In genomic region chr16:3960049-3960809, GRCh38 we compare ENCODE assay signal across 9 cellular contexts.
A peak's percentile ranks its signal among the peaks of the same experiment; 100 is the strongest.
DNase-seq lines count a peak whose midpoint lies in the region; ATAC-seq and TF ChIP-seq lines count a peak whose summit lies in the region.
"Had no signal": no experiment of that assay in that cellular context is flagged by ENCODE, and none has a peak within 500 bp of the region (broad histone marks: within the 10 kb centered on the region; RNA-seq: fewer than 3 reads in every experiment).

No MANE protein-coding gene starts in this region.

- H3K36me3 ChIP-seq in transverse colon: no peaks in the 10 kb centered on the region

- H3K27ac ChIP-seq in transverse colon: peak overlapping the region; percentile 65 to 77 (median 74)

- H3K36me3 Mint-ChIP-seq in activated CD4-positive, alpha-beta T cell treated with anti-CD3 and anti-CD28 coated beads, Interleukin-2, amount 10 ng/mL, durations not matched to agents 7 days and 5 days (ENCODE audit: low read depth): peaks cover 5% of the 10 kb centered on the region
- no peaks in the 10 kb centered on the region for H3K36me3 Mint-ChIP-seq in activated T-helper 17 cell treated with anti-CD3 and anti-CD28 coated beads, Interleukin-2, amount 50 U/mL, for 72 hours (ENCODE audit: low read depth)
- peaks cover 4% of the 10 kb centered on the region for H3K36me3 Mint-ChIP-seq in progenitor cell of endocrine pancreas (ENCODE audit: insufficient read depth)

- peak overlapping the region; percentile 73 for H3K4me3 Mint-ChIP-seq in activated CD4-positive, alpha-beta T cell treated with anti-CD3 and anti-CD28 coated beads, Interleukin-2, amount 10 ng/mL, durations not matched to agents 7 days and 5 days
- peak overlapping the region; percentile 62 for H3K4me3 Mint-ChIP-seq in activated T-helper 17 cell treated with anti-CD3 and anti-CD28 coated beads, Interleukin-2, amount 50 U/mL, for 72 hours
- H3K4me3 Mint-ChIP-seq in progenitor cell of endocrine pancreas (ENCODE audit: low read depth): no peak overlapping the region

- peaks cover 21% of the 10 kb centered on the region for H3K4me1 Mint-ChIP-seq in activated CD4-positive, alpha-beta T cell treated with anti-CD3 and anti-CD28 coated beads, Interleukin-2, amount 10 ng/mL, durations not matched to agents 7 days and 5 days
- peaks cover 10% of the 10 kb centered on the region for H3K4me1 Mint-ChIP-seq in activated T-helper 17 cell treated with anti-CD3 and anti-CD28 coated beads, Interleukin-2, amount 50 U/mL, for 72 hours
- H3K4me1 Mint-ChIP-seq in progenitor cell of endocrine pancreas (ENCODE audit: low read depth): peaks cover 3% of the 10 kb centered on the region

- DNase-seq in activated CD4-positive, alpha-beta T cell treated with anti-CD3 and anti-CD28 coated beads, Interleukin-2, amount 10 ng/mL, durations not matched to agents 7 days and 5 days: no peak
- no peak for DNase-seq in activated CD4-positive, alpha-beta T cell treated with anti-CD3 and anti-CD28 coated beads for 1 hour
- DNase-seq in kidney glomerular epithelial cell (lab: John Stamatoyannopoulos, UW): peak; percentile 50
- no peak for DNase-seq in transverse colon
- DNase-seq in progenitor cell of endocrine pancreas (ENCODE audit: low spot score, unreplicated experiment): no peak
- DNase-seq in activated effector memory CD4-positive, alpha-beta T cell treated with Interleukin-2 at 50 U/mL for 16 hours: no peak
- DNase-seq: activated B cell treated with CpG ODN at 0.5 μM for 24 hours had no signal

- H3K4me3 ChIP-seq in transverse colon: peak overlapping the region; percentile 15 to 49 (median 32)

- no peak for TF ChIP-seq EP300 in transverse colon (IDR thresholded peaks at IDR 0.05; ENCODE audit: low read depth)

- POLR2A ChIA-PET in activated CD4-positive, alpha-beta T cell treated with anti-CD3 and anti-CD28 coated beads, Interleukin-2, amount 10 ng/mL, durations not matched to agents 7 days and 5 days (lab: Charles Lee): no interaction called here

- no peaks in the 10 kb centered on the region for H3K9me3 Mint-ChIP-seq in activated CD4-positive, alpha-beta T cell treated with anti-CD3 and anti-CD28 coated beads, Interleukin-2, amount 10 ng/mL, durations not matched to agents 7 days and 5 days
- H3K9me3 Mint-ChIP-seq in activated T-helper 17 cell treated with anti-CD3 and anti-CD28 coated beads, Interleukin-2, amount 50 U/mL, for 72 hours: no peaks in the 10 kb centered on the region
- H3K9me3 Mint-ChIP-seq in progenitor cell of endocrine pancreas (ENCODE audit: low read depth): no peaks in the 10 kb centered on the region

- in situ Hi-C loops in transverse colon (cut with MboI; ENCODE audit: low pct_ligation_motif_present in 1 of 4, low pct_unique_long_range_greater_than_20kb in 1 of 4, low sequenced_read_pairs in 3 of 4): no loop called here

- ATAC-seq in activated T-helper 17 cell treated with anti-CD3 and anti-CD28 coated beads, Interleukin-2, amount 50 U/mL, for 72 hours (replicated peaks): no peak
- no peak for ATAC-seq in HG02970 (IDR thresholded peaks at IDR 0.05; ENCODE audit: low FRiP score, unreplicated experiment)

- intact Hi-C loops in transverse colon (cut with DNase I; ENCODE audit: low total_unique reads): loop anchor here (10.0 kb wide), 1 partner anchor 155 kb away; the partner anchor contains the start of gene ADCY9

- H3K27me3 Mint-ChIP-seq in activated CD4-positive, alpha-beta T cell treated with anti-CD3 and anti-CD28 coated beads, Interleukin-2, amount 10 ng/mL, durations not matched to agents 7 days and 5 days: peaks cover 10% of the 10 kb centered on the region
- H3K27me3 Mint-ChIP-seq in activated T-helper 17 cell treated with anti-CD3 and anti-CD28 coated beads, Interleukin-2, amount 50 U/mL, for 72 hours: peaks cover 8% of the 10 kb centered on the region
- H3K27me3 Mint-ChIP-seq in progenitor cell of endocrine pancreas: peaks cover 27% of the 10 kb centered on the region

- H3K27ac Mint-ChIP-seq in activated CD4-positive, alpha-beta T cell treated with anti-CD3 and anti-CD28 coated beads, Interleukin-2, amount 10 ng/mL, durations not matched to agents 7 days and 5 days: peak overlapping the region; percentile 16
- H3K27ac Mint-ChIP-seq in activated T-helper 17 cell treated with anti-CD3 and anti-CD28 coated beads, Interleukin-2, amount 50 U/mL, for 72 hours: peak overlapping the region; percentile 13
- no peak overlapping the region for H3K27ac Mint-ChIP-seq in progenitor cell of endocrine pancreas
- H3K27ac Mint-ChIP-seq: activated B cell treated with CpG ODN at 0.5 μM for 24 hours had no signal

- CTCF ChIA-PET in activated CD4-positive, alpha-beta T cell treated with anti-CD3 and anti-CD28 coated beads, Interleukin-2, amount 10 ng/mL, durations not matched to agents 7 days and 5 days (lab: Charles Lee): no interaction called here

- peaks cover 5 to 19% (median 7%) of the 10 kb centered on the region in 4 donors for H3K4me1 ChIP-seq in transverse colon

- TF ChIP-seq CTCF in transverse colon (IDR thresholded peaks at IDR 0.05) (no peak), progenitor cell of endocrine pancreas (IDR thresholded peaks at IDR 0.05; ENCODE audit: unreplicated experiment) (no peak)

- no peaks in the 10 kb centered on the region for H3K9me3 ChIP-seq in transverse colon

- WGBS in transverse colon (ENCODE audit: low coverage in 1 of 2), 2 donors: 37 to 49% methylated on average over 14 to 19 of the region's 19 CpGs

- H3K27me3 ChIP-seq in transverse colon: peaks cover 26% of the 10 kb centered on the region

- TF ChIP-seq POLR2A in transverse colon (IDR thresholded peaks at IDR 0.05): no peak
